ENCODE assay signal across 9 cellular contexts in the genomic region with DNA sequence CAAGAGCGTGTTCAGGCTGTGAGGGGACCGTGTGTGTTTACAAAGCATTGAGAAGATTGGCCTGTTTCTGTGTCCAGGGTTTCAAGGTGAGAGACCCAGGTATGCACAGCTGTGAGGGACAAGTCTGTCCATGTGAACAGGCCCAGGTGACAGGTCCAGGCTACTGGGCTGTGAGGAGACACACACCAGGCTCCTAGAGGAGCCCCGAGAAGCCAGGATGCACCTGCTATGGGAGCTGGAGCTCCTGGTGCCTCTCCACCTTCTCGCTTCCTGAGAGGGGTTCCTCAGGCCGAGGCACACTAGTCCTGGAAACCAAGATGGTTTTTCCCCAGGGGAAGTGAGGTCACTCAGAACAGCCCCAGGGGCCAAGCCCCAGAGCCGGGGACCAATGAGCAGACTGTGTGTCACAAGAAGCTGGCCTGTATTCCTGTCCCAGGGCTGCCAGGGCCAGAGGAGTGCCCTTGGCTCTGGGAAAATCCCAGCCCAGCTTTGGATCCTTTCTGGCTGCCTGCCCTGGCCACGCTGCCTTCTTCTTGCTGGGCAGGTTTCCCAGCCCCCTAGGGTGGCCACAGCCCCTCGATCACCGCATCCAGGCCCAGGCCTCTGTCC.
DNase-seq lines count a peak whose midpoint lies in the region; ATAC-seq, FAIRE-seq and TF ChIP-seq lines count a peak whose summit lies in the region.
"Had no signal": no experiment of that assay in that cellular context is flagged by ENCODE, and none has a peak within 500 bp of the region (broad histone marks: within the 10 kb centered on the region; RNA-seq: fewer than 3 reads in every experiment).

No MANE protein-coding gene starts in this region.

- POLR2A ChIA-PET in H1 (lab: Charles Lee; ENCODE audit: partially characterized antibody): interaction anchor here (1.2 to 1.4 kb wide), 3 partner anchors 9 to 116 kb away, joined by 3 to 4 read pairs (median 3); no protein-coding TSS in a partner anchor

- ATAC-seq in HG03442 (IDR thresholded peaks at IDR 0.05; ENCODE audit: unreplicated experiment) (peak; percentile 65), GM21737 (IDR thresholded peaks at IDR 0.05; ENCODE audit: unreplicated experiment) (no peak)

- H3K4me2 ChIP-seq in H1 (ENCODE audit: insufficient read depth in 1 of 2, low read depth in 2 of 2, low read length in 2 of 2): no peak overlapping the region

- H3K27me3 Mint-ChIP-seq in neural crest cell (ENCODE audit: low read depth): no peaks in the 10 kb centered on the region

- H3K23me2 ChIP-seq in H1 (ENCODE audit: low read depth, low read length): peaks cover 11% of the 10 kb centered on the region; the same call in 1 of the 2 replicates

- no peak overlapping the region for H2BK120ac ChIP-seq in H1 (replicated peaks; ENCODE audit: low read depth, low read length)

- H3K27ac Mint-ChIP-seq in neural crest cell (ENCODE audit: unreplicated experiment): peak overlapping the region; percentile 78

- H4K20me1 ChIP-seq in H1 (replicated peaks in 1 of 2; ENCODE audit: control insufficient read depth in 1 of 2, insufficient read depth in 2 of 2, low read length in 2 of 2): peaks cover 4 to 12% of the 10 kb centered on the region in 2 experiments

- TF ChIP-seq EP300 in H1 (IDR thresholded peaks at IDR 0.05; ENCODE audit: borderline replicate concordance in 1 of 2, low read depth in 2 of 2, low read length in 2 of 2): no peak

- peaks cover 22% of the 10 kb centered on the region for H3K4me1 Mint-ChIP-seq in neural crest cell

- no peak for TF ChIP-seq POLR2A in H1 (IDR thresholded peaks at IDR 0.05; ENCODE audit: control extremely low read depth in 1 of 2, low read depth in 2 of 2, low read length in 2 of 2)

- H2BK5ac ChIP-seq in H1 (ENCODE audit: low read depth, low read length): 0 out of 2 replicates have a peak overlapping the region, but pooled peaks have one; percentile 66

- H3K23ac ChIP-seq in H1 (ENCODE audit: insufficient read length): no peak overlapping the region

- H3K9me3 ChIP-seq in H1 (ENCODE audit: insufficient read depth in 2 of 2, low read depth in 1 of 2, low read length in 1 of 2): no peaks in the 10 kb centered on the region

- H3K9me3 Mint-ChIP-seq in neural crest cell: no peaks in the 10 kb centered on the region

- H2BK20ac ChIP-seq in H1 (ENCODE audit: low read length): no peak overlapping the region

- peaks cover 11% of the 10 kb centered on the region; the same call in 1 of the 2 replicates for H3K79me1 ChIP-seq in H1 (ENCODE audit: low read depth, low read length)

- no peak overlapping the region for H2BK12ac ChIP-seq in H1 (ENCODE audit: low read depth, low read length)

- DNase-seq in EL (peak; percentile 80), H1 (ENCODE audit: low read depth in 1 of 2, low spot score in 2 of 2) (no peak), neural crest cell (ENCODE audit: low read depth, low spot score) (no peak), NCI-H2196 treated with DMSO at 0.1 percent for 48 hours (lab: John Stamatoyannopoulos, UW; ENCODE audit: unreplicated experiment) (no peak), NCI-H1105 treated with DMSO at 0.1 percent for 48 hours (lab: John Stamatoyannopoulos, UW) (no peak), activated gamma-delta T cell (lab: John Stamatoyannopoulos, UW) (no peak)

- no peak overlapping the region for H4K91ac ChIP-seq in H1 (replicated peaks; ENCODE audit: insufficient read length, low read length)

- no peak overlapping the region for H2BK15ac ChIP-seq in H1 (ENCODE audit: low read length)

- no peaks in the 10 kb centered on the region for H3K36me3 Mint-ChIP-seq in neural crest cell (ENCODE audit: low read depth)

- no peak overlapping the region for H3K18ac ChIP-seq in H1 (ENCODE audit: extremely low read depth, low read length)

- TF ChIP-seq RAD21 in H1 (IDR thresholded peaks at IDR 0.05 in 1 of 2, conservative IDR thresholded peaks at IDR 0.05 in 1 of 2; ENCODE audit: low read depth in 2 of 2, low read length in 2 of 2): no peak

- H3K4ac ChIP-seq in H1 (replicated peaks; ENCODE audit: insufficient read length, low read depth, low read length): no peak overlapping the region

- no peak overlapping the region; the same call in 1 of the 2 replicates for H4K8ac ChIP-seq in H1 (ENCODE audit: extremely low read depth, insufficient read depth, low read length)

- H3K14ac ChIP-seq in H1 (ENCODE audit: insufficient read length): no peak overlapping the region

- no peak overlapping the region for H3K56ac ChIP-seq in H1 (replicated peaks; ENCODE audit: insufficient read length, low read depth, low read length)

- H3K27me3 ChIP-seq in H1 (replicated peaks in 1 of 4; ENCODE audit: control insufficient read depth in 3 of 4, extremely low read depth in 1 of 4, insufficient read depth in 3 of 4, low read length in 3 of 4): no peaks in the 10 kb centered on the region

- TF ChIP-seq CTCF in H1 (IDR thresholded peaks at IDR 0.05; ENCODE audit: control extremely low read depth in 1 of 3, insufficient read depth in 1 of 3, low read depth in 1 of 3, low read length in 3 of 3) (no peak), neural crest cell (conservative IDR thresholded peaks at IDR 0.05) (no peak)

- H4K5ac ChIP-seq in H1 (ENCODE audit: insufficient read length, low read depth, low read length): no peak overlapping the region

- no peak overlapping the region for H3K4me3 Mint-ChIP-seq in neural crest cell

- CTCF ChIA-PET in H1 (lab: Charles Lee; ENCODE audit: partially characterized antibody): interaction anchor here (1.2 to 11.1 kb wide), 6 partner anchors 8 to 88 kb away, joined by 3 to 134 read pairs (median 10); no protein-coding TSS in a partner anchor

- 86% methylated on average over 8 of the region's 9 CpGs; no CpG with 5 or more reads in 1 of the 2 experiments for WGBS in H1 (ENCODE audit: extremely low coverage in 1 of 2, insufficient coverage in 1 of 2, insufficient read length in 1 of 2, insufficient replicate concordance in 2 of 2, low coverage in 1 of 2, low lambda C conversion rate in 2 of 2, missing lambda C conversion rate in 1 of 2), 2 experiments

- no peak overlapping the region for H3K9ac ChIP-seq in H1 (replicated peaks in 1 of 4; ENCODE audit: extremely low read depth in 1 of 4, low read depth in 3 of 4, low read length in 3 of 4)
- H3K9ac ChIP-seq: parathyroid adenoma had no signal

- 0 out of 2 replicates have a peak overlapping the region, but pooled peaks have one; percentile 20 for H3K27ac ChIP-seq in H1 (ENCODE audit: low read depth, low read length)
- H3K27ac ChIP-seq: parathyroid adenoma had no signal

- peaks cover 0 to 11% (median 3%) of the 10 kb centered on the region in 4 experiments; a peak in 5 of 7 replicates for H3K4me1 ChIP-seq in H1 (replicated peaks in 1 of 4; ENCODE audit: control insufficient read depth in 3 of 4, insufficient read depth in 4 of 4, low read length in 3 of 4)
- H3K4me1 ChIP-seq: parathyroid adenoma had no signal

- H3K4me3 ChIP-seq in H1 (ENCODE audit: extremely low read depth in 1 of 4, insufficient read depth in 2 of 4, low read depth in 3 of 4, low read length in 4 of 4): no peak overlapping the region

- FAIRE-seq in H1 (lab: Jason Lieb, UNC): no peak

- H2AFZ ChIP-seq in H1 (ENCODE audit: low read length): no peak overlapping the region
- H2AFZ ChIP-seq: parathyroid adenoma had no signal

- H2AK5ac ChIP-seq in H1 (ENCODE audit: low read depth, low read length): 0 out of 2 replicates have a peak overlapping the region, but pooled peaks have one; percentile 60

- peaks cover 0 to 11% of the 10 kb centered on the region in 2 experiments; a peak in 2 of 4 replicates for H3K79me2 ChIP-seq in H1 (ENCODE audit: control insufficient read depth in 1 of 2, insufficient read depth in 2 of 2, low read length in 2 of 2)

- no peaks in the 10 kb centered on the region for H3K36me3 ChIP-seq in H1 (ENCODE audit: control insufficient read depth in 2 of 4, insufficient read depth in 4 of 4, low read length in 3 of 4)

TF ChIP-seq in H1, 55 proteins besides CTCF, POLR2A, EP300 and RAD21 (continues in another document):
- TF ChIP-seq GTF2F1 (IDR thresholded peaks at IDR 0.05; ENCODE audit: borderline replicate concordance, low read depth, low read length): no peak
- TF ChIP-seq, protein P1, sequence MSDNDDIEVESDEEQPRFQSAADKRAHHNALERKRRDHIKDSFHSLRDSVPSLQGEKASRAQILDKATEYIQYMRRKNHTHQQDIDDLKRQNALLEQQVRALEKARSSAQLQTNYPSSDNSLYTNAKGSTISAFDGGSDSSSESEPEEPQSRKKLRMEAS (IDR thresholded peaks at IDR 0.05): no peak
- TF ChIP-seq CBX8 (IDR thresholded peaks at IDR 0.05; ENCODE audit: borderline replicate concordance, low read depth, low read length): no peak
- TF ChIP-seq, protein P2, sequence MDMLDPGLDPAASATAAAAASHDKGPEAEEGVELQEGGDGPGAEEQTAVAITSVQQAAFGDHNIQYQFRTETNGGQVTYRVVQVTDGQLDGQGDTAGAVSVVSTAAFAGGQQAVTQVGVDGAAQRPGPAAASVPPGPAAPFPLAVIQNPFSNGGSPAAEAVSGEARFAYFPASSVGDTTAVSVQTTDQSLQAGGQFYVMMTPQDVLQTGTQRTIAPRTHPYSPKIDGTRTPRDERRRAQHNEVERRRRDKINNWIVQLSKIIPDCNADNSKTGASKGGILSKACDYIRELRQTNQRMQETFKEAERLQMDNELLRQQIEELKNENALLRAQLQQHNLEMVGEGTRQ (IDR thresholded peaks at IDR 0.05; ENCODE audit: low read length): no peak
- TF ChIP-seq, protein P3, sequence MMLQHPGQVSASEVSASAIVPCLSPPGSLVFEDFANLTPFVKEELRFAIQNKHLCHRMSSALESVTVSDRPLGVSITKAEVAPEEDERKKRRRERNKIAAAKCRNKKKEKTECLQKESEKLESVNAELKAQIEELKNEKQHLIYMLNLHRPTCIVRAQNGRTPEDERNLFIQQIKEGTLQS (IDR thresholded peaks at IDR 0.05; ENCODE audit: insufficient read depth, low read depth, low read length): no peak
- no peak for TF ChIP-seq RNF2 (IDR thresholded peaks at IDR 0.05; ENCODE audit: borderline replicate concordance, low read depth, low read length, missing control alignments, poor library complexity, severe bottlenecking)
- TF ChIP-seq MAFK (IDR thresholded peaks at IDR 0.05; ENCODE audit: low read depth, low read length): no peak
- TF ChIP-seq SAP30 (IDR thresholded peaks at IDR 0.05; ENCODE audit: insufficient read depth, insufficient replicate concordance, low read length): no peak
- no peak for TF ChIP-seq SUZ12 (IDR thresholded peaks at IDR 0.05; ENCODE audit: low read length)
- no peak for TF ChIP-seq GABPA (IDR thresholded peaks at IDR 0.05; ENCODE audit: borderline replicate concordance, insufficient read depth, low read length)
- TF ChIP-seq CHD2 (IDR thresholded peaks at IDR 0.05; ENCODE audit: low read length): no peak
- TF ChIP-seq PHF8 (conservative IDR thresholded peaks at IDR 0.05; ENCODE audit: low read depth, low read length): no peak
- TF ChIP-seq CREB1 (IDR thresholded peaks at IDR 0.05): no peak
- TF ChIP-seq TEAD4 (IDR thresholded peaks at IDR 0.05; ENCODE audit: low read depth, low read length): no peak
- TF ChIP-seq SRF (IDR thresholded peaks at IDR 0.05; ENCODE audit: low read depth, low read length): no peak
- no peak for TF ChIP-seq NRF1 (IDR thresholded peaks at IDR 0.05; ENCODE audit: low read depth, low read length)
